In genomic region chr5:54930736-54931135, GRCh38 we compare ENCODE assay signal across 31 cellular contexts. TPM values are rescaled to one million over a fixed set of nuclear protein-coding genes. Genes with fewer than 3 reads are reported as not detected.
A peak's percentile ranks its signal among the peaks of the same experiment; 100 is the strongest.
DNase-seq lines count a peak whose midpoint lies in the region; ATAC-seq and TF ChIP-seq lines count a peak whose summit lies in the region.
"Had no signal": no experiment of that assay in that cellular context is flagged by ENCODE, and none has a peak within 500 bp of the region (broad histone marks: within the 10 kb centered on the region; RNA-seq: fewer than 3 reads in every experiment).

No MANE protein-coding gene starts in this region.

- no peak overlapping the region for H3K27ac Mint-ChIP-seq in activated T-cell treated with anti-CD3 and anti-CD28 coated beads, Interleukin-2, amount 50 U/mL, for 24 hours
- no peak overlapping the region for H3K27ac Mint-ChIP-seq in activated T-helper 17 cell treated with anti-CD3 and anti-CD28 coated beads, Interleukin-2, amount 50 U/mL, for 72 hours
- H3K27ac Mint-ChIP-seq: CD14-positive monocyte; CD8-positive, alpha-beta memory T cell had no signal

- H3K4me1 Mint-ChIP-seq in activated T-cell treated with anti-CD3 and anti-CD28 coated beads, Interleukin-2, amount 50 U/mL, for 4 hours (ENCODE audit: low read depth), result no peaks in the 10 kb centered on the region
- H3K4me1 Mint-ChIP-seq in activated T-cell treated with anti-CD3 and anti-CD28 coated beads, Interleukin-2, amount 50 U/mL, for 24 hours (ENCODE audit: low read depth), result peaks cover 7% of the 10 kb centered on the region
- no peaks in the 10 kb centered on the region for H3K4me1 Mint-ChIP-seq in activated T-helper 17 cell treated with anti-CD3 and anti-CD28 coated beads, Interleukin-2, amount 50 U/mL, for 72 hours
- H3K4me1 Mint-ChIP-seq: CD14-positive monocyte; CD8-positive, alpha-beta memory T cell had no signal

- no peak overlapping the region for H3K4me3 Mint-ChIP-seq in activated T-cell treated with anti-CD3 and anti-CD28 coated beads, Interleukin-2, amount 50 U/mL, for 4 hours
- H3K4me3 Mint-ChIP-seq in activated T-cell treated with anti-CD3 and anti-CD28 coated beads, Interleukin-2, amount 50 U/mL, for 24 hours, result no peak overlapping the region
- no peak overlapping the region for H3K4me3 Mint-ChIP-seq in activated T-helper 17 cell treated with anti-CD3 and anti-CD28 coated beads, Interleukin-2, amount 50 U/mL, for 72 hours
- H3K4me3 Mint-ChIP-seq: CD14-positive monocyte; CD8-positive, alpha-beta memory T cell had no signal

- H3K4me3 ChIP-seq in brain microvascular endothelial cell (ENCODE audit: low read depth, low read length), result no peak overlapping the region
- H3K4me3 ChIP-seq: GM12878, HAP-1 had no signal

- H3K36me3 ChIP-seq in brain microvascular endothelial cell (replicated peaks), result no peaks in the 10 kb centered on the region
- H3K36me3 ChIP-seq: BE2C, HAP-1 had no signal

- H3K36me3 Mint-ChIP-seq in activated T-cell treated with anti-CD3 and anti-CD28 coated beads, Interleukin-2, amount 50 U/mL, for 4 hours (ENCODE audit: insufficient read depth), result no peaks in the 10 kb centered on the region
- peaks cover 2% of the 10 kb centered on the region for H3K36me3 Mint-ChIP-seq in activated T-cell treated with anti-CD3 and anti-CD28 coated beads, Interleukin-2, amount 50 U/mL, for 24 hours (ENCODE audit: low read depth)
- no peaks in the 10 kb centered on the region for H3K36me3 Mint-ChIP-seq in activated T-helper 17 cell treated with anti-CD3 and anti-CD28 coated beads, Interleukin-2, amount 50 U/mL, for 72 hours (ENCODE audit: low read depth)
- H3K36me3 Mint-ChIP-seq: CD14-positive monocyte; CD8-positive, alpha-beta memory T cell had no signal

- DNase-seq in activated CD4-positive, alpha-beta T cell treated with anti-CD3 and anti-CD28 coated beads for 48 hours, result peak; percentile 23
- DNase-seq in activated CD4-positive, alpha-beta T cell treated with anti-CD3 and anti-CD28 coated beads, Interleukin-2, amount 50 U/mL, for 4 hours, result no peak
- DNase-seq in activated T-cell treated with anti-CD3 and anti-CD28 coated beads, Interleukin-2, amount 50 U/mL, for 4 hours, result no peak
- no peak for DNase-seq in activated T-cell treated with anti-CD3 and anti-CD28 coated beads, Interleukin-2, amount 50 U/mL, for 24 hours
- DNase-seq in stimulated activated CD8-positive, alpha-beta memory T cell treated with anti-CD3 and anti-CD28 coated beads, Interleukin-4, amount 100 ng/mL, for 48 hours, result peak; percentile 57
- DNase-seq in iPS-NIHi11 (ENCODE audit: low spot score) (no peak), brain microvascular endothelial cell (no peak)
- DNase-seq: 8988T; ACHN; BE2C; CD8-positive, alpha-beta memory T cell; DMS 273 treated with DMSO at 0.1 percent for 48 hours; DMS79; EL; GDM1; GOT3; KBM-7; NCI-H1105 treated with DMSO at 0.1 percent for 48 hours; NCI-H146; NCI-H1930; NCI-H2107; NCI-H446 treated with DMSO at 0.1 percent for 48 hours; NCI-H526; NCI-H82; NK-92 treated with Interleukin-12 subunit alpha and Interleukin-12 subunit beta, amount 100 ng/mL, for 24 hours; PC-3 had no signal

- H3K9me3 Mint-ChIP-seq in activated T-cell treated with anti-CD3 and anti-CD28 coated beads, Interleukin-2, amount 50 U/mL, for 4 hours, result peaks cover 8% of the 10 kb centered on the region
- H3K9me3 Mint-ChIP-seq in activated T-cell treated with anti-CD3 and anti-CD28 coated beads, Interleukin-2, amount 50 U/mL, for 24 hours, result peaks cover 3% of the 10 kb centered on the region
- peaks cover 7% of the 10 kb centered on the region for H3K9me3 Mint-ChIP-seq in activated T-helper 17 cell treated with anti-CD3 and anti-CD28 coated beads, Interleukin-2, amount 50 U/mL, for 72 hours

- TF ChIP-seq CTCF in brain microvascular endothelial cell (IDR thresholded peaks at IDR 0.05; ENCODE audit: low read depth, low read length, missing control alignments), result no peak

- H3K27me3 ChIP-seq in brain microvascular endothelial cell (replicated peaks), result peaks cover 4% of the 10 kb centered on the region
- H3K27me3 ChIP-seq: BE2C had no signal

- in situ Hi-C loops in brain microvascular endothelial cell (cut with HindIII; ENCODE audit: low pct_ligation_motif_present, low sequenced_read_pairs), result no loop called here

- no peak overlapping the region for H3K27ac ChIP-seq in brain microvascular endothelial cell

- ATAC-seq in activated T-cell treated with anti-CD3 and anti-CD28 coated beads, Interleukin-2, amount 50 U/mL, for 4 hours, result peak; percentile 34 to 56
- peak; percentile 69 for ATAC-seq in activated T-helper 17 cell treated with anti-CD3 and anti-CD28 coated beads, Interleukin-2, amount 50 U/mL, for 72 hours (replicated peaks)
- ATAC-seq: GM12878, PC-3 had no signal

- peaks cover 4% of the 10 kb centered on the region for H3K27me3 Mint-ChIP-seq in activated T-cell treated with anti-CD3 and anti-CD28 coated beads, Interleukin-2, amount 50 U/mL, for 4 hours (ENCODE audit: low read depth)
- peaks cover 20% of the 10 kb centered on the region for H3K27me3 Mint-ChIP-seq in activated T-cell treated with anti-CD3 and anti-CD28 coated beads, Interleukin-2, amount 50 U/mL, for 24 hours
- peaks cover 23% of the 10 kb centered on the region for H3K27me3 Mint-ChIP-seq in activated T-helper 17 cell treated with anti-CD3 and anti-CD28 coated beads, Interleukin-2, amount 50 U/mL, for 72 hours

RNA-seq across cellular contexts. Expression of gene ESM1, which starts 54.7 kb away (rescaled TPM):
- total RNA-seq in activated T-cell treated with anti-CD3 and anti-CD28 coated beads, Interleukin-2, amount 50 U/mL, for 4 hours, result under 1 TPM in 1 of 3 donors, not detected in 2; 0.18 TPM
- 1 to 10 TPM in 1 of 2 donors, not detected in 1; 1.6 TPM for total RNA-seq in activated T-helper 17 cell treated with anti-CD3 and anti-CD28 coated beads, Interleukin-2, amount 50 U/mL, for 72 hours
- total RNA-seq: GM12878, MCF 10A had no signal

Comparison
In these comparisons a context has a peak if more than half of its experiments do, and no peak if none do; other contexts are left out.
1. DNase-seq: peak in activated CD4-positive, alpha-beta T cell treated with anti-CD3 and anti-CD28 coated beads for 48 hours (single experiment) and stimulated activated CD8-positive, alpha-beta memory T cell treated with anti-CD3 and anti-CD28 coated beads, Interleukin-4, amount 100 ng/mL, for 48 hours (single experiment); none in activated CD4-positive, alpha-beta T cell treated with anti-CD3 and anti-CD28 coated beads, Interleukin-2, amount 50 U/mL, for 4 hours (0 of 2), activated T-cell treated with anti-CD3 and anti-CD28 coated beads, Interleukin-2, amount 50 U/mL, for 4 hours (single experiment), activated T-cell treated with anti-CD3 and anti-CD28 coated beads, Interleukin-2, amount 50 U/mL, for 24 hours (single experiment), iPS-NIHi11 (single experiment) and brain microvascular endothelial cell (single experiment).